ENCODE assay signal across 9 cellular contexts in the genomic region with DNA sequence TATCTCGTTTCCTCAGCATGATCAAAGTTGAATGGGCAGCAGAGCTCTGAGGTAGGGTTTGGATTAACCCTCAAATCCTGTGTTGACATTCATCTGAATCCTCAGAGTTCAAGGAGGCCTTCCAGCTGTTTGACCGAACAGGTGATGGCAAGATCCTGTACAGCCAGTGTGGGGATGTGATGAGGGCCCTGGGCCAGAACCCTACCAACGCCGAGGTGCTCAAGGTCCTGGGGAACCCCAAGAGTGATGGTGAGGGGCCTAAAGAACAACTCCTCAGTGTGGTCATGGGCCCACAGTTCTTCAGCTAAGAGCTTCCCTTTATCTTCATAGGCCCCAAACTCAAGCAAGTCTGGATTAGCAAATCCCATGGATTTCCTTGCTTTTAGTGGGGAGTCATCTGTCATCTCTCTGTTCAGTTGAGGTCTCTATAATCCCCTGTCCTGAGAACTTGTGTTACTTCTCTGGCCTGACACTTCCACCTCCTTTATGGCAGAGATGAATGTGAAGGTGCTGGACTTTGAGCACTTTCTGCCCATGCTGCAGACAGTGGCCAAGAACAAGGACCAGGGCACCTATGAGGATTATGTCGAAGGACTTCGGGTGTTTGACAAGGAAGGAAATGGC. TPM values are rescaled to one million over a fixed set of nuclear protein-coding genes. Genes with fewer than 3 reads are reported as not detected.
DNase-seq lines count a peak whose midpoint lies in the region; ATAC-seq and TF ChIP-seq lines count a peak whose summit lies in the region.
"Had no signal": no experiment of that assay in that cellular context is flagged by ENCODE, and none has a peak within 500 bp of the region (broad histone marks: within the 10 kb centered on the region; RNA-seq: fewer than 3 reads in every experiment).

No MANE protein-coding gene starts in this region.

- no peak overlapping the region for H2BK120ac ChIP-seq in mesenchymal stem cell (ENCODE audit: low read depth, low read length)

- no peak overlapping the region for H2BK15ac ChIP-seq in mesenchymal stem cell (ENCODE audit: low read depth, poor library complexity, severe bottlenecking)

- H3K79me1 ChIP-seq in mesenchymal stem cell (replicated peaks; ENCODE audit: low read length, poor library complexity, severe bottlenecking) = peaks cover 5% of the 10 kb centered on the region

- no peaks in the 10 kb centered on the region for H3K27me3 ChIP-seq in cardiac muscle cell
- H3K27me3 ChIP-seq in brain microvascular endothelial cell (replicated peaks) = no peaks in the 10 kb centered on the region
- H3K27me3 ChIP-seq in mesenchymal stem cell (ENCODE audit: control insufficient read depth in 1 of 2, insufficient read depth in 1 of 2, low read length in 2 of 2) = no peaks in the 10 kb centered on the region
- no peaks in the 10 kb centered on the region for H3K27me3 ChIP-seq in upper lobe of right lung

- H3K4me2 ChIP-seq in mesenchymal stem cell (ENCODE audit: low read length, poor library complexity, severe bottlenecking) = peak overlapping the region; percentile 79

- TF ChIP-seq CTCF in cardiac muscle cell (IDR thresholded peaks at IDR 0.05; ENCODE audit: low read depth, low read length) (no peak), brain microvascular endothelial cell (IDR thresholded peaks at IDR 0.05; ENCODE audit: low read depth, low read length, missing control alignments) (no peak), upper lobe of right lung (IDR thresholded peaks at IDR 0.05) (no peak)

- intact Hi-C loops in Right ventricle myocardium superior (cut with DNase I) (loop anchor here (2.0 to 5.0 kb wide), 2 partner anchors 33 to 42 kb away; partner anchors contain the start of genes RPL41 and ZC3H10), upper lobe of right lung (cut with DNase I) (no loop called here)

- H3K27ac ChIP-seq in cardiac muscle cell (peak overlapping the region; percentile 100), brain microvascular endothelial cell (peak overlapping the region; percentile 95), mesenchymal stem cell (ENCODE audit: low read length, poor library complexity, severe bottlenecking) (peak overlapping the region; percentile 97), upper lobe of right lung (peak overlapping the region; percentile 96)

- no peak overlapping the region for H2AFZ ChIP-seq in mesenchymal stem cell (ENCODE audit: low read depth, low read length)

- no peak overlapping the region for H2BK5ac ChIP-seq in mesenchymal stem cell (ENCODE audit: low read depth, low read length, poor library complexity, severe bottlenecking)

- no peak overlapping the region for H4K8ac ChIP-seq in mesenchymal stem cell (ENCODE audit: low read length)

- ATAC-seq in Right ventricle myocardium superior (ENCODE audit: poor library complexity) (no peak), upper lobe of right lung (no peak), HG03045 (IDR thresholded peaks at IDR 0.05; ENCODE audit: unreplicated experiment) (no peak)

- in situ Hi-C loops in brain microvascular endothelial cell (cut with HindIII; ENCODE audit: low pct_ligation_motif_present, low sequenced_read_pairs) = no loop called here
- in situ Hi-C loops in KBM-7 (cut with MboI; ENCODE audit: low pct_unique_long_range_greater_than_20kb, low sequenced_read_pairs) = no loop called here

- H2AK5ac ChIP-seq in mesenchymal stem cell (ENCODE audit: low read length, severe bottlenecking) = no peak overlapping the region

- H3K4ac ChIP-seq in mesenchymal stem cell (ENCODE audit: low read depth in 1 of 2, low read length in 2 of 2) = no peak overlapping the region

- peak overlapping the region; percentile 99 for H3K9ac ChIP-seq in mesenchymal stem cell (ENCODE audit: low read length)

- H3K9me3 ChIP-seq in cardiac muscle cell (ENCODE audit: low read depth) (no peaks in the 10 kb centered on the region), mesenchymal stem cell (ENCODE audit: control insufficient read depth, low read length) (no peaks in the 10 kb centered on the region), upper lobe of right lung (no peaks in the 10 kb centered on the region)

- DNase-seq in cardiac muscle cell (ENCODE audit: low read depth in 1 of 2, low spot score in 1 of 2) (no peak), Right ventricle myocardium superior (no peak), brain microvascular endothelial cell (no peak), mesenchymal stem cell (no peak), upper lobe of right lung (no peak), KBM-7 (no peak)
- no peak for DNase-seq in activated CD4-positive, alpha-beta T cell treated with anti-CD3 and anti-CD28 coated beads, Interleukin-2, amount 50 U/mL, for 1 hour
- DNase-seq: NCI-H1694 had no signal

- H3K23ac ChIP-seq in mesenchymal stem cell (ENCODE audit: low read length in 2 of 2) = no peak overlapping the region

- H3K4me3 ChIP-seq in cardiac muscle cell = peak overlapping the region; percentile 86
- H3K4me3 ChIP-seq in brain microvascular endothelial cell (ENCODE audit: low read depth, low read length) = peak overlapping the region; percentile 99
- H3K4me3 ChIP-seq in mesenchymal stem cell (ENCODE audit: insufficient read depth in 1 of 2, low read depth in 1 of 2, low read length in 2 of 2) = peak overlapping the region; percentile 83 to 95
- peak overlapping the region; percentile 84 for H3K4me3 ChIP-seq in upper lobe of right lung

- no peak overlapping the region for H4K91ac ChIP-seq in mesenchymal stem cell (ENCODE audit: low read length)

- H3K18ac ChIP-seq in mesenchymal stem cell (ENCODE audit: low read depth in 1 of 2, low read length in 2 of 2) = no peak overlapping the region

- H2BK12ac ChIP-seq in mesenchymal stem cell (ENCODE audit: low read length in 2 of 2) = no peak overlapping the region

- 59% methylated on average over 6 of the region's 6 CpGs for WGBS in mesenchymal stem cell

- H3K36me3 ChIP-seq in cardiac muscle cell (peaks cover 59% of the 10 kb centered on the region), brain microvascular endothelial cell (replicated peaks) (peaks cover 50% of the 10 kb centered on the region), mesenchymal stem cell (ENCODE audit: control insufficient read depth in 1 of 2, insufficient read depth in 2 of 2, low read depth in 1 of 2, low read length in 2 of 2) (peaks cover 57 to 67% of the 10 kb centered on the region in 2 experiments), upper lobe of right lung (peaks cover 51% of the 10 kb centered on the region)

- H3K14ac ChIP-seq in mesenchymal stem cell (ENCODE audit: low read length in 2 of 2) = no peak overlapping the region

- H3K4me1 ChIP-seq in cardiac muscle cell (ENCODE audit: low read depth) (peaks cover 28% of the 10 kb centered on the region), mesenchymal stem cell (ENCODE audit: control insufficient read depth, insufficient read depth, low read depth, low read length) (peaks cover 23% of the 10 kb centered on the region), upper lobe of right lung (peaks cover 21% of the 10 kb centered on the region)

RNA-seq across cellular contexts. Expression of gene MYL6, which starts 1.4 kb away (rescaled TPM):
- total RNA-seq in cardiac muscle cell (2,618 and 4,325 TPM in 2 replicates), Right ventricle myocardium superior (513 TPM), upper lobe of right lung (1,254 TPM)
- 3,866 and 6,680 TPM in 2 replicates for polyA plus RNA-seq in cardiac muscle cell
- 2,486 TPM for polyA plus RNA-seq in mesenchymal stem cell (2013, experiment 1 of 2)
- polyA plus RNA-seq in mesenchymal stem cell (2013, experiment 2 of 2) = 2,523 TPM

RNA-seq across cellular contexts. Expression of gene MYL6B, which starts 7.2 kb away (rescaled TPM):
- total RNA-seq in cardiac muscle cell (218 and 293 TPM in 2 replicates), Right ventricle myocardium superior (42.7 TPM), upper lobe of right lung (19.5 TPM)
- polyA plus RNA-seq in cardiac muscle cell = 142 and 203 TPM in 2 replicates
- 106 TPM for polyA plus RNA-seq in mesenchymal stem cell (2013, experiment 1 of 2)
- 106 TPM for polyA plus RNA-seq in mesenchymal stem cell (2013, experiment 2 of 2)

RNA-seq across cellular contexts. Expression of gene SMARCC2, which starts 29.7 kb away (rescaled TPM):
- total RNA-seq in cardiac muscle cell = 69.7 and 94.2 TPM in 2 replicates
- 79.6 and 104 TPM in 2 replicates for polyA plus RNA-seq in cardiac muscle cell
- 63.4 TPM for total RNA-seq in Right ventricle myocardium superior
- 47.0 TPM for polyA plus RNA-seq in mesenchymal stem cell (2013, experiment 1 of 2)
- 42.8 TPM for polyA plus RNA-seq in mesenchymal stem cell (2013, experiment 2 of 2)
- 117 TPM for total RNA-seq in upper lobe of right lung

RNA-seq across cellular contexts. Expression of gene ESYT1, which starts 31.5 kb away (rescaled TPM):
- total RNA-seq in cardiac muscle cell (103 and 107 TPM in 2 replicates), Right ventricle myocardium superior (27.0 TPM), upper lobe of right lung (101 TPM)
- 52.0 and 70.6 TPM in 2 replicates for polyA plus RNA-seq in cardiac muscle cell
- polyA plus RNA-seq in mesenchymal stem cell (2013, experiment 1 of 2) = 63.4 TPM
- 57.8 TPM for polyA plus RNA-seq in mesenchymal stem cell (2013, experiment 2 of 2)

RNA-seq across cellular contexts. Expression of gene ZC3H10, which starts 41.5 kb away (rescaled TPM):
- total RNA-seq in cardiac muscle cell = 5.4 and 7.5 TPM in 2 replicates
- 7.2 and 10.6 TPM in 2 replicates for polyA plus RNA-seq in cardiac muscle cell
- 5.8 TPM for total RNA-seq in Right ventricle myocardium superior
- 2.5 TPM for polyA plus RNA-seq in mesenchymal stem cell (2013, experiment 1 of 2)
- polyA plus RNA-seq in mesenchymal stem cell (2013, experiment 2 of 2) = 2.4 TPM
- total RNA-seq in upper lobe of right lung = 8.4 TPM
